10 cellular contexts compared by ENCODE assay signal in genomic region chr5:84255318-84255717, GRCh38.
A peak's percentile ranks its signal among the peaks of the same experiment; 100 is the strongest.
DNase-seq lines count a peak whose midpoint lies in the region; ATAC-seq and TF ChIP-seq lines count a peak whose summit lies in the region.
"Had no signal": no experiment of that assay in that cellular context is flagged by ENCODE, and none has a peak within 500 bp of the region (broad histone marks: within the 10 kb centered on the region; RNA-seq: fewer than 3 reads in every experiment).

No MANE protein-coding gene starts in this region.

- no peak for TF ChIP-seq POLR2A in vagina (IDR thresholded peaks at IDR 0.05)

- H3K4me2 ChIP-seq in OCI-LY7 (ENCODE audit: low read length), result no peak overlapping the region

- H3K27me3 ChIP-seq in vagina, result no peaks in the 10 kb centered on the region

- no peaks in the 10 kb centered on the region for H3K27me3 Mint-ChIP-seq in glutamatergic neuron (ENCODE audit: unreplicated experiment)
- no peaks in the 10 kb centered on the region for H3K27me3 Mint-ChIP-seq in naive thymus-derived CD8-positive, alpha-beta T cell

- no peaks in the 10 kb centered on the region for H3K36me3 ChIP-seq in OCI-LY7 (ENCODE audit: insufficient read depth, low read length)
- no peaks in the 10 kb centered on the region for H3K36me3 ChIP-seq in vagina

- peaks cover 6% of the 10 kb centered on the region for H3K36me3 Mint-ChIP-seq in glutamatergic neuron (ENCODE audit: unreplicated experiment)
- no peaks in the 10 kb centered on the region for H3K36me3 Mint-ChIP-seq in naive thymus-derived CD8-positive, alpha-beta T cell

- BruUV-seq in OCI-LY7 (replicated peaks; lab: Mats Ljungman, UMichigan), result no TSS peak

- no peaks in the 10 kb centered on the region for H4K20me1 ChIP-seq in OCI-LY7 (ENCODE audit: insufficient read depth, low read length)

- peaks cover 23% of the 10 kb centered on the region for H3K4me1 Mint-ChIP-seq in glutamatergic neuron (ENCODE audit: low read depth, unreplicated experiment)
- peaks cover 0 to 3% (median 0%) of the 10 kb centered on the region in 4 donors for H3K4me1 Mint-ChIP-seq in naive thymus-derived CD8-positive, alpha-beta T cell

- DNase-seq in AG20443 (ENCODE audit: low spot score) (peak; percentile 48), H4 (ENCODE audit: low spot score) (peak; percentile 22), OCI-LY7 (ENCODE audit: low spot score) (peak; percentile 10), fibroblast of villous mesenchyme (ENCODE audit: low read depth) (peak; percentile 43), glutamatergic neuron (no peak), vagina (ENCODE audit: extremely low spot score in 2 of 2) (no peak)
- no peak for DNase-seq in activated CD4-positive, alpha-beta T cell treated with anti-CD3 and anti-CD28 coated beads for 48 hours
- no peak for DNase-seq in naive thymus-derived CD8-positive, alpha-beta T cell
- DNase-seq: activated naive CD4-positive, alpha-beta T cell treated with anti-CD3 and anti-CD28 coated beads for 36 hours; NCI-H187 treated with DMSO at 0.1 percent for 48 hours had no signal

- H3K27ac ChIP-seq in OCI-LY7 (ENCODE audit: low read depth, low read length, poor library complexity, severe bottlenecking), result no peak overlapping the region
- no peak overlapping the region for H3K27ac ChIP-seq in vagina

- CTCF ChIA-PET in OCI-LY7 (lab: Charles Lee; ENCODE audit: unreplicated experiment), result no interaction called here

- peak; percentile 60 for TF ChIP-seq CTCF in OCI-LY7 (conservative IDR thresholded peaks at IDR 0.05; ENCODE audit: low read length)
- peak; percentile 55 for TF ChIP-seq CTCF in fibroblast of villous mesenchyme (IDR thresholded peaks at IDR 0.05; ENCODE audit: insufficient read depth, low read depth, low read length)
- TF ChIP-seq CTCF in glutamatergic neuron (IDR thresholded peaks at IDR 0.05; ENCODE audit: partially characterized antibody, unreplicated experiment), result no peak
- no peak for TF ChIP-seq CTCF in vagina (IDR thresholded peaks at IDR 0.05)

- H3K4me3 ChIP-seq in OCI-LY7 (ENCODE audit: low read depth, low read length, poor library complexity, severe bottlenecking), result no peak overlapping the region
- no peak overlapping the region for H3K4me3 ChIP-seq in fibroblast of villous mesenchyme (ENCODE audit: low read depth, low read length)
- no peak overlapping the region for H3K4me3 ChIP-seq in vagina

- no peak overlapping the region for H3K4me3 Mint-ChIP-seq in glutamatergic neuron (ENCODE audit: unreplicated experiment)
- H3K4me3 Mint-ChIP-seq in naive thymus-derived CD8-positive, alpha-beta T cell, result no peak overlapping the region
- H3K4me3 Mint-ChIP-seq: activated naive CD4-positive, alpha-beta T cell treated with anti-CD3 and anti-CD28 coated beads for 36 hours had no signal

- H3K9me2 ChIP-seq in OCI-LY7 (ENCODE audit: insufficient read depth, low read length), result no peaks in the 10 kb centered on the region

- POLR2A ChIA-PET in OCI-LY7 (lab: Charles Lee), result interaction anchor here (0.6 kb wide), 1 partner anchor 807 kb away, joined by 3 read pairs; no protein-coding TSS in a partner anchor
- POLR2A ChIA-PET in naive thymus-derived CD8-positive, alpha-beta T cell (lab: Charles Lee), result no interaction called here

- no peaks in the 10 kb centered on the region for H3K79me2 ChIP-seq in OCI-LY7 (ENCODE audit: insufficient read depth, low read depth, low read length)

- ATAC-seq in naive thymus-derived CD8-positive, alpha-beta T cell, result no peak

- H3K9me3 Mint-ChIP-seq in glutamatergic neuron (ENCODE audit: unreplicated experiment), result peaks cover 6% of the 10 kb centered on the region
- peaks cover 0 to 9% (median 0%) of the 10 kb centered on the region in 9 donors for H3K9me3 Mint-ChIP-seq in naive thymus-derived CD8-positive, alpha-beta T cell
- H3K9me3 Mint-ChIP-seq: activated naive CD4-positive, alpha-beta T cell treated with anti-CD3 and anti-CD28 coated beads for 36 hours had no signal

- intact Hi-C loops in OCI-LY7 (cut with micrococcal nuclease; ENCODE audit: unreplicated experiment), result loop anchor here (5.0 kb wide), 1 partner anchor 533 kb away; the partner anchor contains the start of gene HAPLN1
- intact Hi-C loops in vagina (cut with DNase I), result no loop called here

- no peak overlapping the region for H2AFZ ChIP-seq in OCI-LY7 (ENCODE audit: low read length)

- no peak overlapping the region for H3K27ac Mint-ChIP-seq in glutamatergic neuron (ENCODE audit: unreplicated experiment)
- H3K27ac Mint-ChIP-seq in naive thymus-derived CD8-positive, alpha-beta T cell, result no peak overlapping the region
- H3K27ac Mint-ChIP-seq: activated naive CD4-positive, alpha-beta T cell treated with anti-CD3 and anti-CD28 coated beads for 36 hours had no signal

- no peaks in the 10 kb centered on the region for H3K9me3 ChIP-seq in OCI-LY7 (ENCODE audit: low read length)
- H3K9me3 ChIP-seq in vagina, result no peaks in the 10 kb centered on the region

- H3K4me1 ChIP-seq in OCI-LY7 (ENCODE audit: insufficient read depth, low read length, poor library complexity, severe bottlenecking) (no peaks in the 10 kb centered on the region), vagina (no peaks in the 10 kb centered on the region)

Comparison
In these comparisons a context has a peak if more than half of its experiments do, and no peak if none do; other contexts are left out.
1. DNase-seq: peak in AG20443 (single experiment), H4 (single experiment), OCI-LY7 (single experiment) and fibroblast of villous mesenchyme (single experiment); none in activated CD4-positive, alpha-beta T cell treated with anti-CD3 and anti-CD28 coated beads for 48 hours (single experiment), glutamatergic neuron (single experiment), naive thymus-derived CD8-positive, alpha-beta T cell (0 of 10) and vagina (0 of 2).
2. CTCF ChIP-seq: peak in OCI-LY7 (single experiment) and fibroblast of villous mesenchyme (single experiment); none in glutamatergic neuron (single experiment) and vagina (0 of 3).